ENCODE assay signal across 12 cellular contexts in the genomic region with DNA sequence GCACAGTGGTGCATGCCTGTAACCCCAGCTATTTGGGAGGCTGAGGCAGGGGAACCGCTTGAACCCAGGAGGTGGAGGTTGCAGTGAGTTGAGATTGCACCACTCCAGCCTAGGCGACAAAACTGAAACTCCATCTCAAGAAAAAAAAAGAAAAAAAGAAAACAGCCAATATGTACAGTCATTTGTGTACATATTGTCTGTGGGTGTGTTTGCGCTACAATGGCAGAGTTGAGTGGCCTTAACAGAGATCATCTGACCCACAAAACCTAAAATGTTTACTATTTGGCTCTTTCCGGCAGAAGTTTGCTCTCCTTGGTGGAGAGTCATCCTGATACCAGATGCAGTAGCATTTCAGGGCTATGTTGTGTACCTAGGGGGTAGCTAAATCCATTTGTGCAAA.
DNase-seq lines count a peak whose midpoint lies in the region; ATAC-seq lines count a peak whose summit lies in the region.
"Had no signal": no experiment of that assay in that cellular context is flagged by ENCODE, and none has a peak within 500 bp of the region (broad histone marks: within the 10 kb centered on the region; RNA-seq: fewer than 3 reads in every experiment).

No MANE protein-coding gene starts in this region.

- ATAC-seq in GM21619 (IDR thresholded peaks at IDR 0.05; ENCODE audit: unreplicated experiment): peak; percentile 67
- peak; percentile 80 for ATAC-seq in HG03575 (IDR thresholded peaks at IDR 0.05; ENCODE audit: extremely low read depth, insufficient number of reproducible peaks, low FRiP score, unreplicated experiment)
- peak; percentile 25 for ATAC-seq in stimulated activated naive CD8-positive, alpha-beta T cell treated with anti-CD3 and anti-CD28 coated beads, Interleukin-15, Interleukin-2, amounts not matched to agents 100 U/mL and 50 U/mL, for 24 hours
- no peak for ATAC-seq in GM19397 (IDR thresholded peaks at IDR 0.05; ENCODE audit: unreplicated experiment)

- peak; percentile 32 for DNase-seq in stimulated activated CD4-positive, alpha-beta T cell treated with anti-CD3 and anti-CD28 coated beads, Interleukin-1b, Interleukin-23, amount 100 ng/mL, for 48 hours
- no peak for DNase-seq in stimulated activated CD4-positive, alpha-beta T cell treated with anti-CD3 and anti-CD28 coated beads, Interleukin-4, amount 100 ng/mL, for 1 hour
- DNase-seq in stimulated activated naive CD8-positive, alpha-beta T cell treated with anti-CD3 and anti-CD28 coated beads, Interleukin-15, Interleukin-2, amounts not matched to agents 100 U/mL and 50 U/mL, for 24 hours: no peak
- DNase-seq in NCI-H2107 (lab: John Stamatoyannopoulos, UW) (no peak), putamen (ENCODE audit: low spot score) (no peak)
- DNase-seq: activated CD8-positive, alpha-beta memory T cell treated with anti-CD3 and anti-CD28 coated beads, Interleukin-2, amount 50 U/mL, for 4 hours; esophagus squamous epithelium; NCI-H748 treated with DMSO at 0.1 percent for 48 hours; testis had no signal
